ENCODE assay signal across 28 cellular contexts in the genomic region with DNA sequence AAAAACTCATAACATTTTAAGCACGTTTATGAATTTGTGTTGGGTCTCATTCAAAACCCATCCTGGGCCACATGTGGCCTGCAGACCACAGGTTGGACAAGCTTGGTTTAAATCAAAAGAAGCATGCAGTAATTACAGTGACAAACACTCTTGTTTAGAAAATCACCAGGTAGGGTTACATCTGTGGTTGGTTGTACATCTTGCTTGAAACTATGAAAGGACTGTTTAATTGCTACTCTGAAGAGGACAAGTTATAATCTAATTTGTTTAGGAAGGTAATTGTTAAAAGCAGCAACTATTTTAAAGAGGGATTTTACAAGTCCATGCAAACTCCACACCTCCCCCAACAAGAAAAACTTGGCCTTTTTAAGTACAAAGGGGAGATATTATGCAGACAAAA. TPM values are rescaled to one million over a fixed set of nuclear protein-coding genes. Genes with fewer than 3 reads are reported as not detected.
DNase-seq lines count a peak whose midpoint lies in the region; ATAC-seq and TF ChIP-seq lines count a peak whose summit lies in the region.
"Had no signal": no experiment of that assay in that cellular context is flagged by ENCODE, and none has a peak within 500 bp of the region (broad histone marks: within the 10 kb centered on the region; RNA-seq: fewer than 3 reads in every experiment).

No MANE protein-coding gene starts in this region.

- ATAC-seq in activated T-cell treated with anti-CD3 and anti-CD28 coated beads, Interleukin-2, amount 50 U/mL, for 4 hours, result no peak
- ATAC-seq in body of pancreas, result no peak
- ATAC-seq in HG03280 (IDR thresholded peaks at IDR 0.05; ENCODE audit: unreplicated experiment), result no peak
- no peak for ATAC-seq in HG03097 (IDR thresholded peaks at IDR 0.05; ENCODE audit: low FRiP score, unreplicated experiment)
- ATAC-seq: activated naive CD8-positive, alpha-beta T cell treated with anti-CD3 and anti-CD28 coated beads, Interleukin-2, amount 50 U/mL, for 24 hours; left ventricle myocardium superior had no signal

- H3K9me3 ChIP-seq in body of pancreas (no peaks in the 10 kb centered on the region), smooth muscle cell (replicated peaks; ENCODE audit: low read depth) (no peaks in the 10 kb centered on the region)
- H3K9me3 ChIP-seq: MG63, tibial nerve had no signal

- H3K4me2 ChIP-seq in smooth muscle cell, result peak overlapping the region; percentile 12

- peaks cover 0 to 3% of the 10 kb centered on the region in 2 donors for H3K36me3 ChIP-seq in body of pancreas (replicated peaks in 1 of 2; ENCODE audit: insufficient read depth in 1 of 2, low read depth in 2 of 2)
- no peaks in the 10 kb centered on the region for H3K36me3 ChIP-seq in smooth muscle cell (ENCODE audit: low read depth)

- H3K4me3 ChIP-seq in body of pancreas (no peak overlapping the region), smooth muscle cell (no peak overlapping the region)
- H3K4me3 ChIP-seq: MG63, tibial nerve had no signal

- no peak for TF ChIP-seq POLR2A in body of pancreas (IDR thresholded peaks at IDR 0.05)

- intact Hi-C loops in body of pancreas (cut with DNase I), result no loop called here

- H3K4me1 ChIP-seq in body of pancreas, result peaks cover 59% of the 10 kb centered on the region
- peaks cover 9% of the 10 kb centered on the region for H3K4me1 ChIP-seq in smooth muscle cell (ENCODE audit: low read depth)

- H3K9ac ChIP-seq in smooth muscle cell (ENCODE audit: low read depth), result no peak overlapping the region

- H2AFZ ChIP-seq in smooth muscle cell (ENCODE audit: low read depth), result no peak overlapping the region

- H3K36me3 Mint-ChIP-seq in activated T-cell treated with anti-CD3 and anti-CD28 coated beads, Interleukin-2, amount 50 U/mL, for 24 hours (ENCODE audit: low read depth), result peaks cover 50% of the 10 kb centered on the region
- peaks cover 7% of the 10 kb centered on the region for H3K36me3 Mint-ChIP-seq in activated T-cell treated with anti-CD3 and anti-CD28 coated beads, Interleukin-2, amount 50 U/mL, for 4 hours (ENCODE audit: insufficient read depth)

- DNase-seq in activated T-cell treated with anti-CD3 and anti-CD28 coated beads, Interleukin-2, amount 50 U/mL, for 24 hours, result no peak
- DNase-seq in activated T-cell treated with anti-CD3 and anti-CD28 coated beads, Interleukin-2, amount 50 U/mL, for 4 hours, result no peak
- peak; percentile 56 for DNase-seq in NCI-H2107 (lab: John Stamatoyannopoulos, UW)
- no peak for DNase-seq in body of pancreas
- no peak for DNase-seq in smooth muscle cell (lab: John Stamatoyannopoulos, UW; ENCODE audit: unreplicated experiment)
- no peak for DNase-seq in NCI-H1436 (lab: John Stamatoyannopoulos, UW)
- DNase-seq: activated CD4-positive, alpha-beta T cell treated with anti-CD3 and anti-CD28 coated beads, Interleukin-2, amount 50 U/mL, for 4 hours; activated CD4-positive, CD25-positive, alpha-beta regulatory T cell; activated effector memory CD4-positive, alpha-beta T cell treated with Interleukin-2 at 50 U/mL for 16 hours; activated naive CD8-positive, alpha-beta T cell treated with anti-CD3 and anti-CD28 coated beads, Interleukin-2, amount 50 U/mL, for 24 hours; brain microvascular endothelial cell; GF-D8; KBM-7; left ventricle myocardium superior; MG63; naive B cell; NCI-H1694; NCI-H2227 treated with DMSO at 0.1 percent for 48 hours; NCI-H526 treated with DMSO at 0.1 percent for 48 hours; occipital lobe; retina; small intestine; stimulated activated CD4-positive, alpha-beta T cell treated with anti-CD3 and anti-CD28 coated beads, Interleukin-1b, Interleukin-23, amount 100 ng/mL, for 48 hours; stimulated activated CD8-positive, alpha-beta memory T cell treated with anti-CD3 and anti-CD28 coated beads, Interleukin-4, amount 100 ng/mL, for 48 hours had no signal

- TF ChIP-seq CTCF in body of pancreas (IDR thresholded peaks at IDR 0.05), result no peak
- TF ChIP-seq CTCF in smooth muscle cell (IDR thresholded peaks at IDR 0.05; ENCODE audit: borderline replicate concordance, insufficient read depth, poor library complexity, severe bottlenecking), result no peak

- H3K4me1 Mint-ChIP-seq in activated T-cell treated with anti-CD3 and anti-CD28 coated beads, Interleukin-2, amount 50 U/mL, for 24 hours (ENCODE audit: low read depth), result peaks cover 46% of the 10 kb centered on the region
- peaks cover 46% of the 10 kb centered on the region for H3K4me1 Mint-ChIP-seq in activated T-cell treated with anti-CD3 and anti-CD28 coated beads, Interleukin-2, amount 50 U/mL, for 4 hours (ENCODE audit: low read depth)

- H3K9me3 Mint-ChIP-seq in activated T-cell treated with anti-CD3 and anti-CD28 coated beads, Interleukin-2, amount 50 U/mL, for 24 hours, result no peaks in the 10 kb centered on the region
- no peaks in the 10 kb centered on the region for H3K9me3 Mint-ChIP-seq in activated T-cell treated with anti-CD3 and anti-CD28 coated beads, Interleukin-2, amount 50 U/mL, for 4 hours
- H3K9me3 Mint-ChIP-seq: activated naive CD8-positive, alpha-beta T cell treated with anti-CD3 and anti-CD28 coated beads, Interleukin-2, amount 50 U/mL, for 24 hours; naive B cell had no signal

- WGBS in body of pancreas, 2 donors, result 7 to 19% methylated on average over 1 of the region's 1 CpG
- 94% methylated on average over 1 of the region's 1 CpG for WGBS in smooth muscle cell (ENCODE audit: low lambda C conversion rate)

- H4K20me1 ChIP-seq in smooth muscle cell (ENCODE audit: low read depth), result peaks cover 55% of the 10 kb centered on the region

- H3F3A ChIP-seq in smooth muscle cell (ENCODE audit: low read depth), result no peaks in the 10 kb centered on the region

- H3K27ac Mint-ChIP-seq in activated T-cell treated with anti-CD3 and anti-CD28 coated beads, Interleukin-2, amount 50 U/mL, for 24 hours, result peak overlapping the region; percentile 63
- H3K27ac Mint-ChIP-seq: activated naive CD8-positive, alpha-beta T cell treated with anti-CD3 and anti-CD28 coated beads, Interleukin-2, amount 50 U/mL, for 24 hours had no signal

- H3K27me3 ChIP-seq in body of pancreas, result no peaks in the 10 kb centered on the region
- no peaks in the 10 kb centered on the region for H3K27me3 ChIP-seq in smooth muscle cell (ENCODE audit: low read depth)
- H3K27me3 ChIP-seq: brain microvascular endothelial cell, MG63, tibial nerve had no signal

- H3K27me3 Mint-ChIP-seq in activated T-cell treated with anti-CD3 and anti-CD28 coated beads, Interleukin-2, amount 50 U/mL, for 24 hours, result no peaks in the 10 kb centered on the region
- H3K27me3 Mint-ChIP-seq in activated T-cell treated with anti-CD3 and anti-CD28 coated beads, Interleukin-2, amount 50 U/mL, for 4 hours (ENCODE audit: low read depth), result no peaks in the 10 kb centered on the region
- H3K27me3 Mint-ChIP-seq: activated naive CD8-positive, alpha-beta T cell treated with anti-CD3 and anti-CD28 coated beads, Interleukin-2, amount 50 U/mL, for 24 hours; naive B cell had no signal

- H3K4me3 Mint-ChIP-seq in activated T-cell treated with anti-CD3 and anti-CD28 coated beads, Interleukin-2, amount 50 U/mL, for 24 hours, result no peak overlapping the region
- H3K4me3 Mint-ChIP-seq in activated T-cell treated with anti-CD3 and anti-CD28 coated beads, Interleukin-2, amount 50 U/mL, for 4 hours, result no peak overlapping the region
- H3K4me3 Mint-ChIP-seq: activated naive CD8-positive, alpha-beta T cell treated with anti-CD3 and anti-CD28 coated beads, Interleukin-2, amount 50 U/mL, for 24 hours had no signal

- H3K27ac ChIP-seq in body of pancreas, result peak overlapping the region; percentile 13 to 96 (median 67)
- no peak overlapping the region for H3K27ac ChIP-seq in smooth muscle cell (ENCODE audit: low read depth)
- H3K27ac ChIP-seq: brain microvascular endothelial cell, epithelial cell of prostate, tibial nerve had no signal

- H3K79me2 ChIP-seq in smooth muscle cell (ENCODE audit: low read depth), result peaks cover 64% of the 10 kb centered on the region

RNA-seq across cellular contexts. Expression of gene TRIP11, which starts 4.0 kb away (rescaled TPM):
- total RNA-seq in activated T-cell treated with anti-CD3 and anti-CD28 coated beads, Interleukin-2, amount 50 U/mL, for 4 hours, result 10 to 100 TPM; 38.5 to 40.3 (median 38.9) TPM
- total RNA-seq in body of pancreas (10 to 100 TPM; 25.2 to 33.6 TPM), smooth muscle cell (38.1 and 61.5 TPM in 2 replicates)
- 30.0 and 45.4 TPM in 2 replicates for polyA plus RNA-seq in smooth muscle cell
